Comparison of ENCODE assay signal across 8 cellular contexts in the genomic region with DNA sequence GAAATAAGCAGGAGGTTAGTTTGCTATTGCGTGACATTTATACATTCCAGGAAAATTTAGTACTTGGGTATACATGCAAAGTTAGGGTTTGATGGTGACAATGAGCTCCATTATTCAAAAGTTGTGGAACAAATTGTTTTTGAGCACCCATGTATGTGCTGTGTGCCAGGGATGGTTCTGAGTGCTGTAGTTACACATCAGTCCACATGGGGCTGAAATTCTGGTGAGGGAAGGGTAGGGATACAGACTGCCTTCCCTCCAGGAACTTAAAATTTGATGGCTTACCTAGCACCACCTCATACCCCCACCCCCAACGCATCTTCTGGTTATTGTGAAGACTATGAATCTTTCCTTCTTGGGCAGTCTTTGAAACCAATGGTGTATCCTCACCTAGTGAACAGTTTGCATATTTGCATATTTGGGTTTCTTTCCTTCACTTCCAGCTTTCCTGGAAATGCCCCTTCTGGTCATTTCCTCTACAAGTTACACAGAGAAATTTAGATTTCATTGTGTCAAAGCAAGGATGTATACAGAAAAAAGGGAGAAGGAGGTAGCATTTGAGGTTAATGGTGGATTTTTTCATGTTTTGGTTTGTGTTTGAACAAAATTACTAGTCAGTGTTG.
DNase-seq lines count a peak whose midpoint lies in the region; ATAC-seq, FAIRE-seq and TF ChIP-seq lines count a peak whose summit lies in the region.

No MANE protein-coding gene starts in this region.

- CTCF ChIA-PET in activated CD4-positive, alpha-beta T cell treated with anti-CD3 and anti-CD28 coated beads, Interleukin-2, amount 10 ng/mL, durations not matched to agents 7 days and 5 days (lab: Charles Lee): interaction anchor here (1.3 kb wide), 1 partner anchor 9 kb away, joined by 4 read pairs; no protein-coding TSS in a partner anchor

- no peak overlapping the region for H3K27ac ChIP-seq in suprapubic skin

- peaks cover 6% of the 10 kb centered on the region for H3K27me3 ChIP-seq in suprapubic skin

- no peak for TF ChIP-seq EP300 in suprapubic skin (IDR thresholded peaks at IDR 0.05)

- H3K36me3 ChIP-seq in suprapubic skin: no peaks in the 10 kb centered on the region

- H3K4me3 ChIP-seq in suprapubic skin: no peak overlapping the region

- WGBS in suprapubic skin: 67% methylated on average over 2 of the region's 2 CpGs

- FAIRE-seq in RCC 7860 (lab: Jason Lieb, UNC): no peak

- no peak overlapping the region for H3K4me3 Mint-ChIP-seq in activated CD4-positive, alpha-beta T cell treated with anti-CD3 and anti-CD28 coated beads, Interleukin-2, amount 10 ng/mL, durations not matched to agents 7 days and 5 days

- peaks cover 59% of the 10 kb centered on the region for H3K27me3 Mint-ChIP-seq in activated CD4-positive, alpha-beta T cell treated with anti-CD3 and anti-CD28 coated beads, Interleukin-2, amount 10 ng/mL, durations not matched to agents 7 days and 5 days

- peak; percentile 33 for DNase-seq in NCI-H748 (lab: John Stamatoyannopoulos, UW; ENCODE audit: unreplicated experiment)
- no peak for DNase-seq in NCI-H748 treated with DMSO at 0.1 percent for 48 hours (lab: John Stamatoyannopoulos, UW)
- DNase-seq in RCC 7860 (ENCODE audit: low spot score): peak; percentile 26
- DNase-seq in foreskin melanocyte: peak; percentile 50
- no peak for DNase-seq in suprapubic skin (ENCODE audit: low spot score in 2 of 2)
- DNase-seq in activated CD4-positive, alpha-beta T cell treated with anti-CD3 and anti-CD28 coated beads, Interleukin-2, amount 10 ng/mL, durations not matched to agents 7 days and 5 days: no peak

- peaks cover 20% of the 10 kb centered on the region for H3K4me1 Mint-ChIP-seq in activated CD4-positive, alpha-beta T cell treated with anti-CD3 and anti-CD28 coated beads, Interleukin-2, amount 10 ng/mL, durations not matched to agents 7 days and 5 days

- peak; percentile 11 to 45 for TF ChIP-seq CTCF in suprapubic skin (IDR thresholded peaks at IDR 0.05)

- no peaks in the 10 kb centered on the region for H3K9me3 ChIP-seq in suprapubic skin

- H3K27ac Mint-ChIP-seq in activated CD4-positive, alpha-beta T cell treated with anti-CD3 and anti-CD28 coated beads, Interleukin-2, amount 10 ng/mL, durations not matched to agents 7 days and 5 days: no peak overlapping the region

- no peaks in the 10 kb centered on the region for H3K36me3 Mint-ChIP-seq in activated CD4-positive, alpha-beta T cell treated with anti-CD3 and anti-CD28 coated beads, Interleukin-2, amount 10 ng/mL, durations not matched to agents 7 days and 5 days (ENCODE audit: low read depth)

- ATAC-seq in GM19395 (IDR thresholded peaks at IDR 0.05; ENCODE audit: unreplicated experiment) (no peak), GM18519 (IDR thresholded peaks at IDR 0.05; ENCODE audit: low FRiP score, unreplicated experiment) (no peak)

- POLR2A ChIA-PET in activated CD4-positive, alpha-beta T cell treated with anti-CD3 and anti-CD28 coated beads, Interleukin-2, amount 10 ng/mL, durations not matched to agents 7 days and 5 days (lab: Charles Lee): no interaction called here

- H3K4me1 ChIP-seq in suprapubic skin: peaks cover 47% of the 10 kb centered on the region

- no peaks in the 10 kb centered on the region for H3K9me3 Mint-ChIP-seq in activated CD4-positive, alpha-beta T cell treated with anti-CD3 and anti-CD28 coated beads, Interleukin-2, amount 10 ng/mL, durations not matched to agents 7 days and 5 days

- TF ChIP-seq POLR2A in suprapubic skin (IDR thresholded peaks at IDR 0.05): no peak

Comparison
In these comparisons a context has a peak if more than half of its experiments do, and no peak if none do; other contexts are left out.
1. DNase-seq: peak in NCI-H748 (single experiment), RCC 7860 (single experiment) and foreskin melanocyte (single experiment); none in NCI-H748 treated with DMSO at 0.1 percent for 48 hours (single experiment), suprapubic skin (0 of 2) and activated CD4-positive, alpha-beta T cell treated with anti-CD3 and anti-CD28 coated beads, Interleukin-2, amount 10 ng/mL, durations not matched to agents 7 days and 5 days (single experiment).